In genomic region chr2:144215701-144216675, GRCh38 we compare ENCODE assay signal across 10 cellular contexts.
DNase-seq lines count a peak whose midpoint lies in the region; ATAC-seq, FAIRE-seq and TF ChIP-seq lines count a peak whose summit lies in the region.
"Had no signal": no experiment of that assay in that cellular context is flagged by ENCODE, and none has a peak within 500 bp of the region (broad histone marks: within the 10 kb centered on the region; RNA-seq: fewer than 3 reads in every experiment).

No MANE protein-coding gene starts in this region.

- FAIRE-seq in GM12892 (lab: Jason Lieb, UNC) (peak; percentile 90), D721Med (lab: Jason Lieb, UNC) (no peak)

- peaks cover 48% of the 10 kb centered on the region for H3K4me1 Mint-ChIP-seq in activated naive CD8-positive, alpha-beta T cell treated with anti-CD3 and anti-CD28 coated beads for 36 hours

- peak; percentile 73 for ATAC-seq in GM21390 (IDR thresholded peaks at IDR 0.05; ENCODE audit: unreplicated experiment)
- ATAC-seq in HG03175 (IDR thresholded peaks at IDR 0.05; ENCODE audit: unreplicated experiment), result peak; percentile 68
- ATAC-seq: left lung had no signal

- H3K9me3 Mint-ChIP-seq in activated naive CD8-positive, alpha-beta T cell treated with anti-CD3 and anti-CD28 coated beads for 36 hours, result no peaks in the 10 kb centered on the region

- no peak for TF ChIP-seq POLR2A in GM12892 (IDR thresholded peaks at IDR 0.05; ENCODE audit: low read depth, low read length)

- DNase-seq in GM12892 (ENCODE audit: insufficient read length), result no peak
- DNase-seq in activated naive CD8-positive, alpha-beta T cell treated with anti-CD3 and anti-CD28 coated beads for 36 hours, result no peak
- DNase-seq in D721Med (ENCODE audit: insufficient read length, low spot score), result no peak
- no peak for DNase-seq in GM03348 (ENCODE audit: low spot score)
- no peak for DNase-seq in NCI-H1694 treated with DMSO at 0.1 percent for 48 hours (lab: John Stamatoyannopoulos, UW)
- no peak for DNase-seq in NCI-H526 treated with DMSO at 0.1 percent for 48 hours (lab: John Stamatoyannopoulos, UW)
- DNase-seq: DMS53, left lung had no signal

- TF ChIP-seq CTCF in D721Med (IDR thresholded peaks at IDR 0.05; ENCODE audit: insufficient read depth, missing control alignments), result no peak

- peaks cover 5% of the 10 kb centered on the region for H3K36me3 Mint-ChIP-seq in activated naive CD8-positive, alpha-beta T cell treated with anti-CD3 and anti-CD28 coated beads for 36 hours

- H3K27me3 Mint-ChIP-seq in activated naive CD8-positive, alpha-beta T cell treated with anti-CD3 and anti-CD28 coated beads for 36 hours, result no peaks in the 10 kb centered on the region

- peak overlapping the region; percentile 94 for H3K27ac Mint-ChIP-seq in activated naive CD8-positive, alpha-beta T cell treated with anti-CD3 and anti-CD28 coated beads for 36 hours

- H3K4me3 Mint-ChIP-seq in activated naive CD8-positive, alpha-beta T cell treated with anti-CD3 and anti-CD28 coated beads for 36 hours, result peak overlapping the region; percentile 58
